In the genomic region with DNA sequence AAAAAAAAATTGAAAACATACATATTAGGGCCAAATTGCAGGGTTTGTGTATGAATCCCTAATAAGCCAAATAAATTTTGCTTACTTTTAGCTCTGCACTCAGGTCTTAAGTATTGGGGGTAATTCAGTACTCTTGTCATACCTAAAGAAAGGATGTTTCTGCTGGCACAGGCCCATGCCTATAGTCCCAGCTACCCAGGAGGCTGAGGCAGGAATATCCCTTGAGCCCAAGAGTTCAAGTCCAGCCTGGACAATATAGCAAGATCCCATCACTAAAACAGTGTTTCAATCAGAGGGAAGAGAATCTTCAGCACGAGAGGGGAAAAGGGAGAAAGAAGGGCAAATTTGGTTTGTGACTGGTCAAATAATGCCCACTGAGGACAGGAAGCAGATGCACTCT, we compare ENCODE assay signal across 1 cellular context.
A peak's percentile ranks its signal among the peaks of the same experiment; 100 is the strongest.
TF ChIP-seq lines count a peak whose summit lies in the region.

No MANE protein-coding gene starts in this region.

TF ChIP-seq in HepG2, 621 proteins besides CTCF, POLR2A, EP300 and RAD21:
- TF ChIP-seq, protein P1, sequence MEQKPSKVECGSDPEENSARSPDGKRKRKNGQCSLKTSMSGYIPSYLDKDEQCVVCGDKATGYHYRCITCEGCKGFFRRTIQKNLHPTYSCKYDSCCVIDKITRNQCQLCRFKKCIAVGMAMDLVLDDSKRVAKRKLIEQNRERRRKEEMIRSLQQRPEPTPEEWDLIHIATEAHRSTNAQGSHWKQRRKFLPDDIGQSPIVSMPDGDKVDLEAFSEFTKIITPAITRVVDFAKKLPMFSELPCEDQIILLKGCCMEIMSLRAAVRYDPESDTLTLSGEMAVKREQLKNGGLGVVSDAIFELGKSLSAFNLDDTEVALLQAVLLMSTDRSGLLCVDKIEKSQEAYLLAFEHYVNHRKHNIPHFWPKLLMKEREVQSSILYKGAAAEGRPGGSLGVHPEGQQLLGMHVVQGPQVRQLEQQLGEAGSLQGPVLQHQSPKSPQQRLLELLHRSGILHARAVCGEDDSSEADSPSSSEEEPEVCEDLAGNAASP (CRISPR knock-in tag; IDR thresholded peaks at IDR 0.05; ENCODE audit: borderline replicate concordance), result no peak
- TF ChIP-seq ZNF121 (CRISPR knock-in tag; IDR thresholded peaks at IDR 0.05), result peak; percentile 48; the same call in 1 of the 2 replicates
